1 cellular context compared by ENCODE assay signal in the genomic region with DNA sequence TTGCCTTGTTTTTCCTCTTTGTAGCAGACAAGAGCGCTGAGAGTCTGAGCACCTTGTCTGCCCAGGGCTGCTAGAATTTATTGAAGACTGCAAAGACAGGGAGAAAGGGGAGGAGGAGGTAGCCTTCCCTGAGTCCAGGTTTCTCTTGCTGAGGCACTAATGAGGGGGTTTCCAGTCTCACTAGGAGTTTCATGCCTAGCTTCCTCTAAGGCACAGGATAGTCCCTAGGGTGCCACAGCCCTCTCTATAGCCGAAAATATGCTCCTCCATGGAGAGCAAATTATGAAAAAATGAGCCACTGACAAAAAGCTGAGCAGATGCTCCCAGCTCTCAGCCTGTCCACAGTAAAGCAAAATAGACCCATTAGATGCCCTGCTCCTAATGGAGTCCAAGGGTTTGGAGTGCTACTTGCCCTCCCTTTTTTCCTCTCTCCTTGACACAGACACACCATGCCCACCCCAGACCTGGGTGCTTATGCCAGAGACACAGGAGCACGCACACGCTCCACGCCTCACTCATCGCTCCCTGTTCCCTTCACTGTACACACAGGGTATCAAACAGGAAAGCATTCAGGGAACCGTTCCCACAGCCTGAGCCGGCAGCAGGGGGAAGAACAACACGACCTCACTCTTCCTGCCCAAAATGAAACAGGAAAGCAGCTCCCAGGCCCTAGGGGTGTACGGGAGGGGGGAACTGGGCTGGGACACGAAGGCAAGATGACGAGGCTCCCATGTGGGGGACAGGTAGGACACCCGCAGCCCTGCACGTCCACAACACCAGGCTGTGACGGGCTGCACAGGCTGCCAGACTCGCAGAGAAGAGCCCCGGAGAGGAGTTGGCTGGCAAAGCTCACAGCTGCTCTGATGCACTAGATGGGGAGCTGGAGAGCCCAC.
TF ChIP-seq lines count a peak whose summit lies in the region.

No MANE protein-coding gene starts in this region.

TF ChIP-seq in GM12878, 131 proteins besides CTCF, POLR2A, EP300 and RAD21 (continued from another document):
- TF ChIP-seq, protein P1, sequence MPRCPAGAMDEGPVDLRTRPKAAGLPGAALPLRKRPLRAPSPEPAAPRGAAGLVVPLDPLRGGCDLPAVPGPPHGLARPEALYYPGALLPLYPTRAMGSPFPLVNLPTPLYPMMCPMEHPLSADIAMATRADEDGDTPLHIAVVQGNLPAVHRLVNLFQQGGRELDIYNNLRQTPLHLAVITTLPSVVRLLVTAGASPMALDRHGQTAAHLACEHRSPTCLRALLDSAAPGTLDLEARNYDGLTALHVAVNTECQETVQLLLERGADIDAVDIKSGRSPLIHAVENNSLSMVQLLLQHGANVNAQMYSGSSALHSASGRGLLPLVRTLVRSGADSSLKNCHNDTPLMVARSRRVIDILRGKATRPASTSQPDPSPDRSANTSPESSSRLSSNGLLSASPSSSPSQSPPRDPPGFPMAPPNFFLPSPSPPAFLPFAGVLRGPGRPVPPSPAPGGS (IDR thresholded peaks at IDR 0.05; ENCODE audit: borderline replicate concordance, insufficient read depth, low read depth, low read length, poor library complexity, severe bottlenecking), result no peak
- no peak for TF ChIP-seq ZBTB40 (IDR thresholded peaks at IDR 0.05; ENCODE audit: borderline replicate concordance)
- no peak for TF ChIP-seq SIX5 (IDR thresholded peaks at IDR 0.05; ENCODE audit: low read depth, low read length, severe bottlenecking)
- TF ChIP-seq NFIC (IDR thresholded peaks at IDR 0.05; ENCODE audit: low read depth, low read length), result no peak
- TF ChIP-seq E2F8 (IDR thresholded peaks at IDR 0.05; ENCODE audit: low read depth, partially characterized antibody), result no peak
- no peak for TF ChIP-seq WRNIP1 (IDR thresholded peaks at IDR 0.05; ENCODE audit: borderline replicate concordance, low read depth, low read length)
- TF ChIP-seq, protein P2, sequence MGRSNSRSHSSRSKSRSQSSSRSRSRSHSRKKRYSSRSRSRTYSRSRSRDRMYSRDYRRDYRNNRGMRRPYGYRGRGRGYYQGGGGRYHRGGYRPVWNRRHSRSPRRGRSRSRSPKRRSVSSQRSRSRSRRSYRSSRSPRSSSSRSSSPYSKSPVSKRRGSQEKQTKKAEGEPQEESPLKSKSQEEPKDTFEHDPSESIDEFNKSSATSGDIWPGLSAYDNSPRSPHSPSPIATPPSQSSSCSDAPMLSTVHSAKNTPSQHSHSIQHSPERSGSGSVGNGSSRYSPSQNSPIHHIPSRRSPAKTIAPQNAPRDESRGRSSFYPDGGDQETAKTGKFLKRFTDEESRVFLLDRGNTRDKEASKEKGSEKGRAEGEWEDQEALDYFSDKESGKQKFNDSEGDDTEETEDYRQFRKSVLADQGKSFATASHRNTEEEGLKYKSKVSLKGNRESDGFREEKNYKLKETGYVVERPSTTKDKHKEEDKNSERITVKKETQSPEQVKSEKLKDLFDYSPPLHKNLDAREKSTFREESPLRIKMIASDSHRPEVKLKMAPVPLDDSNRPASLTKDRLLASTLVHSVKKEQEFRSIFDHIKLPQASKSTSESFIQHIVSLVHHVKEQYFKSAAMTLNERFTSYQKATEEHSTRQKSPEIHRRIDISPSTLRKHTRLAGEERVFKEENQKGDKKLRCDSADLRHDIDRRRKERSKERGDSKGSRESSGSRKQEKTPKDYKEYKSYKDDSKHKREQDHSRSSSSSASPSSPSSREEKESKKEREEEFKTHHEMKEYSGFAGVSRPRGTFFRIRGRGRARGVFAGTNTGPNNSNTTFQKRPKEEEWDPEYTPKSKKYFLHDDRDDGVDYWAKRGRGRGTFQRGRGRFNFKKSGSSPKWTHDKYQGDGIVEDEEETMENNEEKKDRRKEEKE (IDR thresholded peaks at IDR 0.05), result no peak
- no peak for TF ChIP-seq ZBED1 (IDR thresholded peaks at IDR 0.05; ENCODE audit: borderline replicate concordance)
- TF ChIP-seq MEF2B (IDR thresholded peaks at IDR 0.05; ENCODE audit: partially characterized antibody, poor library complexity, severe bottlenecking), result peak; percentile 95
- TF ChIP-seq E2F4 (IDR thresholded peaks at IDR 0.05; ENCODE audit: low read depth, low read length), result no peak
- 0 out of 4 replicates have a peak, but pooled peaks of 1 of the 2 experiments have one; percentile 12 for TF ChIP-seq ETV6 (conservative IDR thresholded peaks at IDR 0.05 in 1 of 2, IDR thresholded peaks at IDR 0.05 in 1 of 2; ENCODE audit: borderline replicate concordance in 1 of 2, low read depth in 1 of 2)
- peak; percentile 44; a peak in 1 of 4 replicates for TF ChIP-seq IKZF2 (IDR thresholded peaks at IDR 0.05)
- peak; percentile 23 for TF ChIP-seq CUX1 (IDR thresholded peaks at IDR 0.05; ENCODE audit: insufficient replicate concordance, low read depth, low read length)
- no peak for TF ChIP-seq FOXK2 (IDR thresholded peaks at IDR 0.05)
- no peak for TF ChIP-seq CHD1 (IDR thresholded peaks at IDR 0.05; ENCODE audit: low read depth, low read length)
- TF ChIP-seq, protein P3, sequence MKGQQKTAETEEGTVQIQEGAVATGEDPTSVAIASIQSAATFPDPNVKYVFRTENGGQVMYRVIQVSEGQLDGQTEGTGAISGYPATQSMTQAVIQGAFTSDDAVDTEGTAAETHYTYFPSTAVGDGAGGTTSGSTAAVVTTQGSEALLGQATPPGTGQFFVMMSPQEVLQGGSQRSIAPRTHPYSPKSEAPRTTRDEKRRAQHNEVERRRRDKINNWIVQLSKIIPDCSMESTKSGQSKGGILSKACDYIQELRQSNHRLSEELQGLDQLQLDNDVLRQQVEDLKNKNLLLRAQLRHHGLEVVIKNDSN (IDR thresholded peaks at IDR 0.05; ENCODE audit: borderline replicate concordance, extremely low read length, insufficient read depth, low read depth, low read length), result no peak
- peak; percentile 70 for TF ChIP-seq EED (IDR thresholded peaks at IDR 0.05; ENCODE audit: low read depth)
- TF ChIP-seq, protein P4, sequence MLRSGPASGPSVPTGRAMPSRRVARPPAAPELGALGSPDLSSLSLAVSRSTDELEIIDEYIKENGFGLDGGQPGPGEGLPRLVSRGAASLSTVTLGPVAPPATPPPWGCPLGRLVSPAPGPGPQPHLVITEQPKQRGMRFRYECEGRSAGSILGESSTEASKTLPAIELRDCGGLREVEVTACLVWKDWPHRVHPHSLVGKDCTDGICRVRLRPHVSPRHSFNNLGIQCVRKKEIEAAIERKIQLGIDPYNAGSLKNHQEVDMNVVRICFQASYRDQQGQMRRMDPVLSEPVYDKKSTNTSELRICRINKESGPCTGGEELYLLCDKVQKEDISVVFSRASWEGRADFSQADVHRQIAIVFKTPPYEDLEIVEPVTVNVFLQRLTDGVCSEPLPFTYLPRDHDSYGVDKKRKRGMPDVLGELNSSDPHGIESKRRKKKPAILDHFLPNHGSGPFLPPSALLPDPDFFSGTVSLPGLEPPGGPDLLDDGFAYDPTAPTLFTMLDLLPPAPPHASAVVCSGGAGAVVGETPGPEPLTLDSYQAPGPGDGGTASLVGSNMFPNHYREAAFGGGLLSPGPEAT (IDR thresholded peaks at IDR 0.05; ENCODE audit: low read depth), result peak; percentile 74; the same call in 1 of the 2 replicates
- TF ChIP-seq, protein P5, sequence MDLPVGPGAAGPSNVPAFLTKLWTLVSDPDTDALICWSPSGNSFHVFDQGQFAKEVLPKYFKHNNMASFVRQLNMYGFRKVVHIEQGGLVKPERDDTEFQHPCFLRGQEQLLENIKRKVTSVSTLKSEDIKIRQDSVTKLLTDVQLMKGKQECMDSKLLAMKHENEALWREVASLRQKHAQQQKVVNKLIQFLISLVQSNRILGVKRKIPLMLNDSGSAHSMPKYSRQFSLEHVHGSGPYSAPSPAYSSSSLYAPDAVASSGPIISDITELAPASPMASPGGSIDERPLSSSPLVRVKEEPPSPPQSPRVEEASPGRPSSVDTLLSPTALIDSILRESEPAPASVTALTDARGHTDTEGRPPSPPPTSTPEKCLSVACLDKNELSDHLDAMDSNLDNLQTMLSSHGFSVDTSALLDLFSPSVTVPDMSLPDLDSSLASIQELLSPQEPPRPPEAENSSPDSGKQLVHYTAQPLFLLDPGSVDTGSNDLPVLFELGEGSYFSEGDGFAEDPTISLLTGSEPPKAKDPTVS (IDR thresholded peaks at IDR 0.05; ENCODE audit: low read depth, low read length), result no peak
- no peak for TF ChIP-seq MEF2A (IDR thresholded peaks at IDR 0.05; ENCODE audit: insufficient read depth, low read depth, low read length)
- no peak for TF ChIP-seq GABPA (IDR thresholded peaks at IDR 0.05; ENCODE audit: low read depth)
